In the genomic region with DNA sequence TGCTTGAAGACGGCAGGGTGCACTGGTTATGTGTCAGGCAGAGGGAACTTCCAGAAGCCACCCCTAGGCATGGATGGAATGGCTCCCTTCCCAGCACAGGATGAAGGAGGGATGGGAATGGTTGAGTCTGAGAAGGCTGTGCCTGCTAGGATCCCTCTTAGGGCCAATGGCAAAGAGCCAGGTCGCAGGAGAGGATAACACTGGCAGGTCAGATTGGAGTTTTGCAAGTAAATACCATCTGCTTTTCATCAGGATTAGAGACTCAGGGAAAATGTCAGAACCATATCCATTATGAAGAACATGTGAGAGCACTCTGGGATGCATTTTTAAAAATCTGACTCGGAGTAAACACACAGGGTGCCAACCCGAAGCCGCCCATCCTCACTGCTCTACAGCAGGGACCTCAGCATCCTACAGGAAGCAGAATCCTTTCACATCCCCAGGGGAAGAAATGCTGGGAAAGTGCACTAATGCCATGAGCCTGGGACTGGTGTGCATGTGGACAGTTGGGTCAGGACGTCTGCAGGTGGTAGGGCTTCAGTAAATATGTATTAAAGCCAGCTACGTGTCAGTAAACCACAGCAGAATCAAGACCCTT, we compare ENCODE assay signal across 12 cellular contexts.
"Had no signal": no experiment of that assay in that cellular context is flagged by ENCODE, and none has a peak within 500 bp of the region (broad histone marks: within the 10 kb centered on the region; RNA-seq: fewer than 3 reads in every experiment).

No MANE protein-coding gene starts in this region.

- H3K27me3 ChIP-seq: adrenal gland had no signal

- DNase-seq: activated gamma-delta T cell; adrenal gland; effector CD8-positive, alpha-beta T cell; naive B cell; right cardiac atrium; stimulated activated CD4-positive, alpha-beta T cell treated with anti-CD3 and anti-CD28 coated beads, Interleukin-2, amount 100 ng/mL, for 24 hours; stimulated activated naive CD8-positive, alpha-beta T cell treated with anti-CD3 and anti-CD28 coated beads, Interleukin-15, Interleukin-2, amounts not matched to agents 100 U/mL and 50 U/mL, for 24 hours; T1000; tibial artery had no signal

- H3K27ac ChIP-seq: adrenal gland, prostate gland, tibial artery had no signal

- ATAC-seq: activated CD4-positive, CD25-positive, alpha-beta regulatory T cell treated with anti-CD3 and anti-CD28 coated beads, Interleukin-2, amount 50 U/mL, for 24 hours; esophagus mucosa; right cardiac atrium; stimulated activated naive CD8-positive, alpha-beta T cell treated with anti-CD3 and anti-CD28 coated beads, Interleukin-15, Interleukin-2, amounts not matched to agents 100 U/mL and 50 U/mL, for 24 hours had no signal

- H3K4me1 ChIP-seq: adrenal gland, prostate gland, tibial artery had no signal
